ENCODE assay signal across 8 cellular contexts in the genomic region with DNA sequence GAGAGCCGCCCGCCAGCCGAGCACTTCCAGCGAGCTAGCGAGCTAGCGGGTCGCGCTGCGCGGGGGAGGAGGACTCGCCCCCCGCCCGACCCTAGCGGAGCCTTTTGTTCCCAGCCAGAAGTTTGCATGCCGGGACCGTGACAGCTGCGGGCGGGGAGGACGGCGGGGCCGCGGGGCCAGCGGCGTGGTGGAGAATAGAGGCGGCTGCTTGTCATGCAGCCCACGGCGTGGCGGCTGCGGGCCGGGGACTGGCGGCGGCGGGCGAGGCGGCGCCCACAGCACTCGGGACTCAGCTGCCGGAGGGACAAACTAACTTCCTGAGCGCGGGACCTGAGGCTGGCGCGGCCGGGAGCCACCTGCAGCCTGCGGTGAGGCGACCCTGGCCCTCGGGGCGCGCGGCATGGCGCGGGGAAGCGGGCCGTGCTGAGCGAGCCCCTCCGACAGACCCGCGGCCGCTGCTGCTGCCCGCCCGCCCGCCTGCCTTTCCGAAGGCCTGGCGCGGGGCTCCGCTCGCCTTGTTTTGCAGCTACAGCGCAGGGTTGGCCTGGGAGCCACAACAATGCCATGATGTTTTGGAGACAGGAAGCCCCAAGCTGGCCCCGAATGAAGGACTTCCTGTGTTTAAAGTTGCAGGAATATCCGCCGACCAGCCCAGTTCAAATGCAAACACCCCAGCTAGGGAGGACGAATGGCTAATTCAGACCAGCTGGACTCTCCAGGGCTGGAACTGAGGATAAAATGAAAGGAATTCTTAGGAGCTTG.
DNase-seq lines count a peak whose midpoint lies in the region; ATAC-seq and TF ChIP-seq lines count a peak whose summit lies in the region.

No MANE protein-coding gene starts in this region.

- TF ChIP-seq POLR2A in GM15510 (IDR thresholded peaks at IDR 0.05; ENCODE audit: borderline replicate concordance, extremely low read depth, insufficient read length) (peak; percentile 27), IMR-90 (IDR thresholded peaks at IDR 0.05; ENCODE audit: low read depth, low read length) (no peak)

- DNase-seq in AG10803 (ENCODE audit: low read depth) = peak; percentile 87
- DNase-seq in IMR-90 = peak; percentile 75
- peak; percentile 86 for DNase-seq in fibroblast of gingiva (ENCODE audit: low read depth)
- peak; percentile 72 for DNase-seq in myocyte (ENCODE audit: low read depth)
- no peak for DNase-seq in NCI-H187 treated with DMSO at 0.1 percent for 48 hours (lab: John Stamatoyannopoulos, UW)
- DNase-seq in stimulated activated CD4-positive, alpha-beta T cell treated with anti-CD3 and anti-CD28 coated beads, Interleukin-4, amount 100 ng/mL, for 1 hour = no peak

- no peaks in the 10 kb centered on the region for H3K27me3 ChIP-seq in IMR-90 (ENCODE audit: control insufficient read depth, insufficient read depth, low read length)

- H3K4ac ChIP-seq in IMR-90 (ENCODE audit: low read depth, low read length) = peak overlapping the region; percentile 76

- intact Hi-C loops in IMR-90 (cut with micrococcal nuclease) = loop anchor here (5.0 kb wide), 1 partner anchor 217 kb away; no protein-coding TSS in a partner anchor

- dilution Hi-C loops in IMR-90 (cut with HindIII; ENCODE audit: low sequenced_read_pairs, unreplicated experiment) = no loop called here

- no peak for TF ChIP-seq RAD21 in IMR-90 (IDR thresholded peaks at IDR 0.05; ENCODE audit: low read length)

- peak overlapping the region; percentile 79 for H2AFZ ChIP-seq in IMR-90 (replicated peaks; ENCODE audit: low read length, poor library complexity)

- H4K5ac ChIP-seq in IMR-90 (ENCODE audit: low read depth, low read length) = no peak overlapping the region

- 0% methylated on average over 21 of the region's 71 CpGs; no CpG with 5 or more reads in 1 of the 2 experiments for WGBS in IMR-90 (ENCODE audit: extremely low coverage in 2 of 2, insufficient read length in 1 of 2), 2 experiments

- in situ Hi-C loops in IMR-90 (cut with MboI; ENCODE audit: low sequenced_read_pairs) = no loop called here

- peak overlapping the region; percentile 82 for H3K4me3 ChIP-seq in AG10803 (ENCODE audit: low read length)
- H3K4me3 ChIP-seq in IMR-90 (ENCODE audit: insufficient read depth, low read depth, low read length) = peak overlapping the region; percentile 66

- 0 out of 2 replicates have a peak overlapping the region, but pooled peaks have one; percentile 35 for H2AK5ac ChIP-seq in IMR-90 (ENCODE audit: low read depth, low read length)

- BruUV-seq in IMR-90 (replicated peaks; lab: Mats Ljungman, UMichigan) = no TSS peak

- peaks cover 39% of the 10 kb centered on the region for H3K4me1 ChIP-seq in IMR-90 (ENCODE audit: control insufficient read depth, insufficient read depth, low read length)

- peak overlapping the region; percentile 79 for H3K9ac ChIP-seq in IMR-90 (ENCODE audit: low read depth, low read length)

- H4K91ac ChIP-seq in IMR-90 (ENCODE audit: insufficient read depth, low read depth, low read length) = peak overlapping the region; percentile 43

- H3K23ac ChIP-seq in IMR-90 (ENCODE audit: low read depth, low read length) = peak overlapping the region; percentile 57

- peak overlapping the region; percentile 36 for H2BK120ac ChIP-seq in IMR-90 (ENCODE audit: low read depth, low read length)

- peak overlapping the region; percentile 89 for H3K4me2 ChIP-seq in IMR-90 (ENCODE audit: low read depth, low read length)

- no peak overlapping the region for H2BK15ac ChIP-seq in IMR-90 (ENCODE audit: low read depth, low read length)

- H3K9me3 ChIP-seq in IMR-90 (ENCODE audit: control insufficient read depth, insufficient read depth, low read length) = no peaks in the 10 kb centered on the region

- TF ChIP-seq CTCF in AG10803 (conservative IDR thresholded peaks at IDR 0.05; ENCODE audit: low read length) (no peak), IMR-90 (conservative IDR thresholded peaks at IDR 0.05; ENCODE audit: low read depth, low read length) (no peak), VCaP (conservative IDR thresholded peaks at IDR 0.05) (no peak)

- H2BK5ac ChIP-seq in IMR-90 (ENCODE audit: low read depth, low read length, poor library complexity, severe bottlenecking) = peak overlapping the region; percentile 81

- peak overlapping the region; percentile 86 for H3K27ac ChIP-seq in IMR-90 (ENCODE audit: insufficient read depth, low read length)
- H3K27ac ChIP-seq in VCaP = peak overlapping the region; percentile 83

- H3K18ac ChIP-seq in IMR-90 (ENCODE audit: low read depth, low read length) = no peak overlapping the region; the same call in 1 of the 2 replicates

- H3K9me1 ChIP-seq in IMR-90 (ENCODE audit: insufficient read depth, low read length) = peaks cover 4% of the 10 kb centered on the region; the same call in 1 of the 2 replicates

- CTCF ChIA-PET in IMR-90 (lab: Yijun Ruan, JAX) = interaction anchor here (0.7 to 4.3 kb wide), 4 partner anchors 8 to 22 kb away, joined by 3 to 32 read pairs (median 10); no protein-coding TSS in a partner anchor

- H4K8ac ChIP-seq in IMR-90 (ENCODE audit: low read depth in 2 of 2, low read length in 2 of 2) = peak overlapping the region; percentile 10 to 18; a peak in 2 of 4 replicates

- ATAC-seq in IMR-90 (ENCODE audit: low read depth) = peak; percentile 3

- peaks cover 31 to 77% of the 10 kb centered on the region in 2 experiments for H3K79me1 ChIP-seq in IMR-90 (ENCODE audit: low read depth in 1 of 2, low read length in 2 of 2)

- H2BK20ac ChIP-seq in IMR-90 (ENCODE audit: low read depth, low read length) = no peak overlapping the region

- peak overlapping the region; percentile 41 for H3K14ac ChIP-seq in IMR-90 (replicated peaks; ENCODE audit: low read depth, low read length)

- peaks cover 15% of the 10 kb centered on the region for H3K36me3 ChIP-seq in IMR-90 (ENCODE audit: control insufficient read depth, insufficient read depth, low read length)

- H4K20me1 ChIP-seq in IMR-90 (ENCODE audit: insufficient read depth, low read length) = peaks cover 44% of the 10 kb centered on the region

- H3K56ac ChIP-seq in IMR-90 (ENCODE audit: extremely low read depth, insufficient read depth, low read length) = peak overlapping the region; percentile 93; the same call in 1 of the 2 replicates

- POLR2A ChIA-PET in IMR-90 (lab: Charles Lee; ENCODE audit: unreplicated experiment) = interaction anchor here (0.6 kb wide), 1 partner anchor 177 kb away, joined by 3 read pairs; no protein-coding TSS in a partner anchor

- peak overlapping the region; percentile 82 for H2AK9ac ChIP-seq in IMR-90 (replicated peaks; ENCODE audit: low read depth, low read length, poor library complexity)

TF ChIP-seq in IMR-90, 13 proteins besides CTCF, POLR2A, EP300 and RAD21:
- TF ChIP-seq MXI1 (IDR thresholded peaks at IDR 0.05; ENCODE audit: borderline replicate concordance, low read depth, low read length) = peak; percentile 89
- TF ChIP-seq MAZ (IDR thresholded peaks at IDR 0.05; ENCODE audit: borderline replicate concordance, low read depth, low read length) = 0 out of 2 replicates have a peak, but pooled peaks have one; percentile 10
- TF ChIP-seq BHLHE40 (IDR thresholded peaks at IDR 0.05; ENCODE audit: low read depth, low read length) = no peak
- TF ChIP-seq RFX5 (IDR thresholded peaks at IDR 0.05; ENCODE audit: low read depth, low read length) = no peak
- no peak for TF ChIP-seq CEBPB (IDR thresholded peaks at IDR 0.05; ENCODE audit: low read depth, low read length)
- no peak for TF ChIP-seq RCOR1 (IDR thresholded peaks at IDR 0.05; ENCODE audit: insufficient replicate concordance, low read length)
- TF ChIP-seq FOS (IDR thresholded peaks at IDR 0.05; ENCODE audit: low read depth, low read length) = no peak

Comparison
In these comparisons a context has a peak if more than half of its experiments do, and no peak if none do; other contexts are left out.
1. DNase-seq: peak in AG10803 (single experiment), IMR-90 (single experiment), fibroblast of gingiva (single experiment) and myocyte (single experiment); none in NCI-H187 treated with DMSO at 0.1 percent for 48 hours (single experiment) and stimulated activated CD4-positive, alpha-beta T cell treated with anti-CD3 and anti-CD28 coated beads, Interleukin-4, amount 100 ng/mL, for 1 hour (single experiment).